In the genomic region with DNA sequence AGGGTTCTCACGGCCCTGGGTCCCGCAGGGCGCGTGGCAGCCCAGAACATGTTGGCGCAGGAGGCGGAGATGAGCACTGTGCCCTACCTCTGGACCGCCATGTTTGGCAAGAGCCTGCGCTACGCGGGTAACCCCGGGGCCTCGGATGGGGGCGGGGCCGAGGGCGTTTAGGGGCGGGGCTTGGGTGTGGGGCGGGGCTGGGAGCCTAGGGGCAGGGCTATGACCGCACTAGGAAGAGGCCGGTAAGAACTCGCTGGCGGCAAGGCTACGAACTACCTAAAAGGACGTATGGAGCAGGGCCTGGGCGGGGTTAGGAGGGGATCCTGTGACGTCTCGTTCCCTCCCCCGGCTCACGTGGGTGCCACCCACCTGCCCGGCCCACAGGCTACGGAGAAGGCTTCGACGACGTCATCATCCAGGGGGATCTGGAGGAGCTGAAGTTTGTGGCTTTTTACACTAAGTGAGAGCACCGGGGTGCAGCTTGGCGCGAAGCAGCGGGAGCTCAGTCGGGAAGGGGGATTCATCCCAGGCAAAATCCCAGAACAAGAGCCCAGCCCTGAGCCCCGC, we compare ENCODE assay signal across 8 cellular contexts. TPM values are rescaled to one million over a fixed set of nuclear protein-coding genes. Genes with fewer than 3 reads are reported as not detected.
DNase-seq lines count a peak whose midpoint lies in the region; TF ChIP-seq lines count a peak whose summit lies in the region.

No MANE protein-coding gene starts in this region.

- intact Hi-C loops in lower leg skin (cut with DNase I; ENCODE audit: low total_unique reads): no loop called here

- 13 to 15% methylated on average over 24 to 28 of the region's 39 CpGs for WGBS in lower leg skin, 2 donors

- H3K4me3 ChIP-seq in lower leg skin (ENCODE audit: low read depth, poor library complexity, severe bottlenecking): no peak overlapping the region

- DNase-seq in EH (ENCODE audit: low read depth) (peak; percentile 62), dermis microvascular lymphatic vessel endothelial cell (ENCODE audit: low read depth in 2 of 2) (peak; percentile 43 to 85), lower leg skin (ENCODE audit: low spot score in 2 of 2) (peak; percentile 69 to 92), DMS53 (lab: John Stamatoyannopoulos, UW) (no peak), OCI-M1 (lab: John Stamatoyannopoulos, UW) (no peak), RKO (ENCODE audit: low spot score) (no peak)
- DNase-seq in activated CD4-positive, alpha-beta T cell treated with anti-CD3 and anti-CD28 coated beads, Interleukin-2, amount 50 U/mL, for 1 hour: peak; percentile 58
- DNase-seq in stimulated activated CD4-positive, alpha-beta T cell treated with anti-CD3 and anti-CD28 coated beads, TNF-alpha, amount 100 ng/mL, for 4 hours (ENCODE audit: low read depth in 3 of 3): peak; percentile 38 to 58 (median 51)

- TF ChIP-seq CTCF in lower leg skin (IDR thresholded peaks at IDR 0.05): no peak

- TF ChIP-seq POLR2A in lower leg skin (IDR thresholded peaks at IDR 0.05): no peak

RNA-seq across cellular contexts. Expression of a gene that starts 2.8 kb away (rescaled TPM):
- 38.4 and 48.8 TPM in 2 replicates for total RNA-seq in dermis microvascular lymphatic vessel endothelial cell
- 10 to 100 TPM; 25.4 to 34.9 (median 28.4) TPM for total RNA-seq in lower leg skin

RNA-seq across cellular contexts. Expression of a gene that starts 12.3 kb away (rescaled TPM):
- total RNA-seq in dermis microvascular lymphatic vessel endothelial cell (under 0.01 and 0.13 TPM in 2 replicates), lower leg skin (1 to 10 TPM in 2 of 4 donors, under 1 TPM in 1, not detected in 1; 0.15 to 3.7 (median 2.0) TPM)

RNA-seq across cellular contexts. Expression of a gene that starts 22.6 kb away (rescaled TPM):
- total RNA-seq in dermis microvascular lymphatic vessel endothelial cell (11.0 and 14.8 TPM in 2 replicates), lower leg skin (10 to 100 TPM; 23.3 to 48.2 (median 45.1) TPM)

RNA-seq across cellular contexts. Expression of a gene that starts 35.6 kb away (rescaled TPM):
- under 0.01 TPM in 1 of 2 replicates, not detected in the other for total RNA-seq in dermis microvascular lymphatic vessel endothelial cell
- 1 to 10 TPM in 2 of 4 donors, under 1 TPM in 2; 0.12 to 2.6 (median 0.87) TPM for total RNA-seq in lower leg skin

RNA-seq across cellular contexts. Expression of a gene that starts 53.0 kb away (rescaled TPM):
- total RNA-seq in dermis microvascular lymphatic vessel endothelial cell (not detected in 2 replicates), lower leg skin (1 to 10 TPM; 1.5 to 4.5 (median 2.8) TPM)

Comparison
In these comparisons a context has a peak if more than half of its experiments do, and no peak if none do; other contexts are left out.
1. DNase-seq: peak in EH (single experiment), activated CD4-positive, alpha-beta T cell treated with anti-CD3 and anti-CD28 coated beads, Interleukin-2, amount 50 U/mL, for 1 hour (single experiment), dermis microvascular lymphatic vessel endothelial cell (2 of 2), lower leg skin (2 of 2) and stimulated activated CD4-positive, alpha-beta T cell treated with anti-CD3 and anti-CD28 coated beads, TNF-alpha, amount 100 ng/mL, for 4 hours (3 of 3); none in DMS53 (single experiment), OCI-M1 (single experiment) and RKO (single experiment).